ENCODE assay signal across 21 cellular contexts in genomic region chr10:125190414-125190813, GRCh38.
"Had no signal": no experiment of that assay in that cellular context is flagged by ENCODE, and none has a peak within 500 bp of the region (broad histone marks: within the 10 kb centered on the region; RNA-seq: fewer than 3 reads in every experiment).

No MANE protein-coding gene starts in this region.

- H3K4me1 ChIP-seq: colonic mucosa, esophagus squamous epithelium, left lung, prostate gland, right atrium auricular region, sigmoid colon, tibial artery had no signal

- H2AFZ ChIP-seq: neural progenitor cell had no signal

- H3K9me3 ChIP-seq: colonic mucosa, esophagus squamous epithelium, left lung, prostate gland, right atrium auricular region, sigmoid colon, testis, tibial artery had no signal

- ATAC-seq: left cardiac atrium; left lung; naive thymus-derived CD4-positive, alpha-beta T cell; stimulated activated memory B cell treated with anti-CD40 and anti-IgM and Interleukin-4, amounts not matched to agents 10 μg/mL and 1 μg/mL and 100 μg/mL, for 72 hours; stimulated activated naive CD8-positive, alpha-beta T cell treated with anti-CD3 and anti-CD28 coated beads, Interleukin-15, Interleukin-2, amounts not matched to agents 100 U/mL and 50 U/mL, for 24 hours had no signal

- H3K4me2 ChIP-seq: neural progenitor cell had no signal

- H3K27ac ChIP-seq: colonic mucosa, esophagus squamous epithelium, left lung, neural progenitor cell, prostate gland, right atrium auricular region, sigmoid colon, testis, tibial artery had no signal

- DNase-seq: colonic mucosa; dermis blood vessel endothelial cell; effector memory CD4-positive, alpha-beta T cell; erythroblast; esophagus squamous epithelium; kidney; left cardiac atrium; left lung; mesenchymal stem cell; naive thymus-derived CD4-positive, alpha-beta T cell; sigmoid colon; stimulated activated CD4-positive, alpha-beta T cell treated with anti-CD3 and anti-CD28 coated beads, Interleukin-4, amount 100 ng/mL, for 4 hours; stimulated activated naive CD8-positive, alpha-beta T cell treated with anti-CD3 and anti-CD28 coated beads, Interleukin-15, Interleukin-2, amounts not matched to agents 100 U/mL and 50 U/mL, for 24 hours; testis; tibial artery had no signal

- H3K36me3 ChIP-seq: colonic mucosa, esophagus squamous epithelium, left lung, neural progenitor cell, prostate gland, right atrium auricular region, sigmoid colon, tibial artery had no signal

- H3K4me3 ChIP-seq: colonic mucosa, esophagus squamous epithelium, left lung, neural progenitor cell, prostate gland, right atrium auricular region, sigmoid colon, testis, tibial artery had no signal

- H3K27me3 ChIP-seq: colonic mucosa, left lung, neural progenitor cell, right atrium auricular region, sigmoid colon, testis had no signal

- FAIRE-seq: endometrium, frontal cortex, kidney had no signal
